Comparison of ENCODE assay signal across 9 cellular contexts in the genomic region with DNA sequence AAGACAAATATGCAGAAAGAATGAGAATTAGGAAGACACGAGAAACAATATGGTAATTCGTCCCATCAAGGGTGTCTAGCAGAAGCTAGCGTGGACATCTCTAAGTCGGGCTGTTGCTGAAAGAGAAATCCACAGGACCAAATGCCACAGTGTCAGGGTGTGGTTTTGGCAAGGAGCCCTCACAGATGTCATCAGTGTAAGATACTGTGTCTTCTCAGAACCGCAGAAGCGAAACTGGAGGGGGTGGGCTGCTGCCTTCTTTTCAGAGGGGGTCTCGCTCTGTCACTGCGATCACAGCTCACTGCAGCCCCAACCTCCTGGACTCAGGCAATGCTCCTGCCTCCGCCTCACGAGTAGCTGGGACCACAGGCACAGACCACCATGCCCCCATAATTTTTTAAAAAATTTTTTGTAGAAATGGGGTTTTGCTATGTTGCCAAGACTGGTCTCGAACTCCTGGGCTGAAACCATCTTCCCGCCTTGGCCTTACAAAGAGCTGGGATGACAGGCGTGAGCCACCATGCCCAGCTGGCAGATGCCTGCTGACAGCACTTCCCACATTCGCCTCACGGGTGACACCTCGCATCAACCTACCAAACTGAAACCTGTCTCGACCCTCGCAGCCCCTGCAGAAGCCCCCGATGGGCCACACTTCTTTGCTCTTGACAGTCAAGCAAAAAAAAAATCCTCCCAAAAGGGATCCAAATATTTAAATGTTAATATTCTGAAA. TPM values are rescaled to one million over a fixed set of nuclear protein-coding genes. Genes with fewer than 3 reads are reported as not detected.
DNase-seq lines count a peak whose midpoint lies in the region; ATAC-seq and TF ChIP-seq lines count a peak whose summit lies in the region.
"Had no signal": no experiment of that assay in that cellular context is flagged by ENCODE, and none has a peak within 500 bp of the region (broad histone marks: within the 10 kb centered on the region; RNA-seq: fewer than 3 reads in every experiment).

No MANE protein-coding gene starts in this region.

- intact Hi-C loops in activated naive CD4-positive, alpha-beta T cell treated with anti-CD3 and anti-CD28 coated beads for 36 hours (cut with micrococcal nuclease) = loop anchor here (1.0 kb wide), 2 partner anchors 189 to 562 kb away; a partner anchor contains a TSS
- intact Hi-C loops in uterus (cut with DNase I; ENCODE audit: low total_unique reads) = loop anchor here (10.0 kb wide), 1 partner anchor 184 kb away; no protein-coding TSS in a partner anchor

- no peak overlapping the region for H3K27ac Mint-ChIP-seq in activated naive CD4-positive, alpha-beta T cell treated with anti-CD3 and anti-CD28 coated beads for 36 hours
- H3K27ac Mint-ChIP-seq in activated naive CD4-positive, alpha-beta T cell treated with anti-CD3 and anti-CD28 coated beads, Interleukin-2, amount 10 ng/mL, durations not matched to agents 7 days and 5 days = no peak overlapping the region
- H3K27ac Mint-ChIP-seq in mesothelial cell of epicardium = peak overlapping the region; percentile 91

- H3K27me3 ChIP-seq in uterus (no peaks in the 10 kb centered on the region), Peyer's patch (no peaks in the 10 kb centered on the region)

- TF ChIP-seq CTCF in mesothelial cell of epicardium (IDR thresholded peaks at IDR 0.05; ENCODE audit: unreplicated experiment) (no peak), uterus (IDR thresholded peaks at IDR 0.05) (no peak), Peyer's patch (IDR thresholded peaks at IDR 0.05) (no peak)

- no peak for ATAC-seq in GM18511 (IDR thresholded peaks at IDR 0.05; ENCODE audit: unreplicated experiment)

- peaks cover 27% of the 10 kb centered on the region for H3K36me3 Mint-ChIP-seq in activated naive CD4-positive, alpha-beta T cell treated with anti-CD3 and anti-CD28 coated beads for 36 hours (ENCODE audit: low read depth)
- peaks cover 21% of the 10 kb centered on the region for H3K36me3 Mint-ChIP-seq in activated naive CD4-positive, alpha-beta T cell treated with anti-CD3 and anti-CD28 coated beads, Interleukin-2, amount 10 ng/mL, durations not matched to agents 7 days and 5 days
- peaks cover 15% of the 10 kb centered on the region for H3K36me3 Mint-ChIP-seq in mesothelial cell of epicardium

- H3K27ac ChIP-seq in cingulate gyrus (ENCODE audit: low read depth, low read length) (peak overlapping the region; percentile 75), uterus (peak overlapping the region in 1 of 2 donors; percentile 77), Peyer's patch (peak overlapping the region in 1 of 4 donors; percentile 47)

- CTCF ChIA-PET in activated naive CD4-positive, alpha-beta T cell treated with anti-CD3 and anti-CD28 coated beads for 36 hours (lab: Charles Lee) = interaction anchor here (0.8 to 1.5 kb wide), 7 partner anchors 10 to 246 kb away, joined by 3 to 15 read pairs (median 5); no protein-coding TSS in a partner anchor
- CTCF ChIA-PET in activated naive CD4-positive, alpha-beta T cell treated with anti-CD3 and anti-CD28 coated beads, Interleukin-2, amount 10 ng/mL, durations not matched to agents 7 days and 5 days (lab: Charles Lee) = interaction anchor here (1.0 to 2.8 kb wide), 5 partner anchors 9 to 248 kb away, joined by 3 to 10 read pairs (median 4); no protein-coding TSS in a partner anchor

- TF ChIP-seq POLR2A in uterus (IDR thresholded peaks at IDR 0.05) (no peak), Peyer's patch (IDR thresholded peaks at IDR 0.05) (no peak)

- H3K36me3 ChIP-seq in uterus (no peaks in the 10 kb centered on the region), Peyer's patch (peaks cover 0 to 15% (median 0%) of the 10 kb centered on the region in 3 donors)

- H3K4me3 ChIP-seq in uterus (peak overlapping the region in 1 of 2 donors; percentile 26), Peyer's patch (peak overlapping the region in 1 of 4 donors; percentile 27)

- no peaks in the 10 kb centered on the region for H3K9me3 Mint-ChIP-seq in activated naive CD4-positive, alpha-beta T cell treated with anti-CD3 and anti-CD28 coated beads for 36 hours
- H3K9me3 Mint-ChIP-seq in activated naive CD4-positive, alpha-beta T cell treated with anti-CD3 and anti-CD28 coated beads, Interleukin-2, amount 10 ng/mL, durations not matched to agents 7 days and 5 days = no peaks in the 10 kb centered on the region
- H3K9me3 Mint-ChIP-seq in mesothelial cell of epicardium = no peaks in the 10 kb centered on the region
- H3K9me3 Mint-ChIP-seq: CD4-positive, CD25-positive, alpha-beta regulatory T cell had no signal

- H3K4me1 ChIP-seq in uterus (no peaks in the 10 kb centered on the region), Peyer's patch (peaks cover 0 to 17% (median 0%) of the 10 kb centered on the region in 4 donors)

- no peaks in the 10 kb centered on the region for H3K27me3 Mint-ChIP-seq in activated naive CD4-positive, alpha-beta T cell treated with anti-CD3 and anti-CD28 coated beads for 36 hours (ENCODE audit: low read depth)
- no peaks in the 10 kb centered on the region for H3K27me3 Mint-ChIP-seq in activated naive CD4-positive, alpha-beta T cell treated with anti-CD3 and anti-CD28 coated beads, Interleukin-2, amount 10 ng/mL, durations not matched to agents 7 days and 5 days
- no peaks in the 10 kb centered on the region for H3K27me3 Mint-ChIP-seq in mesothelial cell of epicardium (ENCODE audit: low read depth)
- H3K27me3 Mint-ChIP-seq: CD4-positive, CD25-positive, alpha-beta regulatory T cell had no signal

- peaks cover 11% of the 10 kb centered on the region for H3K4me1 Mint-ChIP-seq in activated naive CD4-positive, alpha-beta T cell treated with anti-CD3 and anti-CD28 coated beads for 36 hours (ENCODE audit: low read depth)
- H3K4me1 Mint-ChIP-seq in activated naive CD4-positive, alpha-beta T cell treated with anti-CD3 and anti-CD28 coated beads, Interleukin-2, amount 10 ng/mL, durations not matched to agents 7 days and 5 days = peaks cover 13% of the 10 kb centered on the region
- H3K4me1 Mint-ChIP-seq in mesothelial cell of epicardium = peaks cover 8% of the 10 kb centered on the region

- no peak overlapping the region for H3K4me3 Mint-ChIP-seq in activated naive CD4-positive, alpha-beta T cell treated with anti-CD3 and anti-CD28 coated beads for 36 hours
- no peak overlapping the region for H3K4me3 Mint-ChIP-seq in activated naive CD4-positive, alpha-beta T cell treated with anti-CD3 and anti-CD28 coated beads, Interleukin-2, amount 10 ng/mL, durations not matched to agents 7 days and 5 days
- peak overlapping the region; percentile 40 for H3K4me3 Mint-ChIP-seq in mesothelial cell of epicardium

- DNase-seq in activated naive CD4-positive, alpha-beta T cell treated with anti-CD3 and anti-CD28 coated beads for 36 hours = peak; percentile 12
- DNase-seq in activated naive CD4-positive, alpha-beta T cell treated with anti-CD3 and anti-CD28 coated beads, Interleukin-2, amount 10 ng/mL, durations not matched to agents 7 days and 5 days = no peak
- no peak for DNase-seq in mesothelial cell of epicardium (ENCODE audit: low spot score in 2 of 2, unreplicated experiment in 2 of 2)
- DNase-seq in uterus = peak; percentile 41 to 56
- no peak for DNase-seq in NCI-H2029 treated with DMSO at 0.1 percent for 48 hours (lab: John Stamatoyannopoulos, UW)
- DNase-seq in Peyer's patch = no peak

- no peaks in the 10 kb centered on the region for H3K9me3 ChIP-seq in uterus
- H3K9me3 ChIP-seq in Peyer's patch = no peaks in the 10 kb centered on the region

RNA-seq across cellular contexts. Expression of a gene that starts 26.2 kb away (rescaled TPM):
- total RNA-seq in activated naive CD4-positive, alpha-beta T cell treated with anti-CD3 and anti-CD28 coated beads for 36 hours = 100 to 1,000 TPM; 384 to 396 TPM
- total RNA-seq in mesothelial cell of epicardium (141 to 149 TPM (median 142 TPM) in 3 replicates), uterus (100 to 1,000 TPM in 2 of 4 donors, 10 to 100 TPM in 2; 54.8 to 119 (median 84.8) TPM), Peyer's patch (100 to 1,000 TPM in 1 of 4 donors, 10 to 100 TPM in 3; 18.9 to 151 (median 52.8) TPM)

RNA-seq across cellular contexts. Expression of a gene that starts 36.7 kb away (rescaled TPM):
- 10 to 100 TPM; 13.5 to 13.8 TPM for total RNA-seq in activated naive CD4-positive, alpha-beta T cell treated with anti-CD3 and anti-CD28 coated beads for 36 hours
- total RNA-seq in mesothelial cell of epicardium (43.4 to 48.7 TPM (median 46.0 TPM) in 3 replicates), uterus (10 to 100 TPM in 2 of 4 donors, 1 to 10 TPM in 2; 3.2 to 34.3 (median 13.8) TPM), Peyer's patch (100 to 1,000 TPM in 3 of 4 donors, 10 to 100 TPM in 1; 80.9 to 773 (median 653) TPM)

Comparison
In these comparisons a context has a peak if more than half of its experiments do, and no peak if none do; other contexts are left out.
1. DNase-seq: peak in activated naive CD4-positive, alpha-beta T cell treated with anti-CD3 and anti-CD28 coated beads for 36 hours (single experiment) and uterus (2 of 2); none in activated naive CD4-positive, alpha-beta T cell treated with anti-CD3 and anti-CD28 coated beads, Interleukin-2, amount 10 ng/mL, durations not matched to agents 7 days and 5 days (single experiment), mesothelial cell of epicardium (0 of 2), NCI-H2029 treated with DMSO at 0.1 percent for 48 hours (single experiment) and Peyer's patch (0 of 3).